1 cellular context compared by ENCODE assay signal in the genomic region with DNA sequence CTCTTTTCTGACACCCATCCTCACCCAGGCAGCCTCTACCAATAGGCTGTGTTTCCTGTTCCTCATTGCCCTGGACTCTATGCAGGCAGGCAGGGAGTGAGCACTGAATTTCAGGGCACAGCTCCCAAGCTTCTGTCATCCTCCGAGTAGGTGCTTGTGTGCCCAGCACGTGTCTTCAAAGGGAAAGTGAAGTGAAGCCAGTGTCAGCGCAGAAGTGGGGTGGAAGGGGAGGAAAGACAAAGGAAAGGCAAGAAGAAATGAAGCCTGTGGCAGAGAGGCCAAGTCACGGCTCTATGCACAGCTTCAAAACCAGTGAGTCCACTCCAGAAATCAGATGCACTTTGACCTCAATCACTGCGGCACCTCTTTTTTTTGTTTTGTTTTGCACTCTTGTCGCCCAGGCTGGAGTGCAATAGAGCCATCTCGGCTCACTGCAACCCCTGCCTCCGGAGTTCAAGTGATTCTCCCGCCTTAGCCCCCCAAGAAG.
TF ChIP-seq lines count a peak whose summit lies in the region.

No MANE protein-coding gene starts in this region.

TF ChIP-seq in HepG2, 621 proteins besides CTCF, POLR2A, EP300 and RAD21 (continued from another document and continues in another):
- TF ChIP-seq, protein P1, sequence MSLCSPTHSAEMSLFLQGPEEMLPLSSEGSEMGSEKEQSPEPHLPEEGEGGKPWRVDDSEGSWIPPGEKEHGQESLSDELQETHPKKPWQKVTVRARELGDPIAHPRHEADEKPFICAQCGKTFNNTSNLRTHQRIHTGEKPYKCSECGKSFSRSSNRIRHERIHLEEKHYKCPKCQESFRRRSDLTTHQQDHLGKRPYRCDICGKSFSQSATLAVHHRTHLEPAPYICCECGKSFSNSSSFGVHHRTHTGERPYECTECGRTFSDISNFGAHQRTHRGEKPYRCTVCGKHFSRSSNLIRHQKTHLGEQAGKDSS (CRISPR knock-in tag; IDR thresholded peaks at IDR 0.05; ENCODE audit: borderline replicate concordance, low read depth): 0 out of 2 replicates have a peak, but pooled peaks have one; percentile 20
- no peak for TF ChIP-seq FOXC1 (CRISPR knock-in tag; IDR thresholded peaks at IDR 0.05; ENCODE audit: borderline replicate concordance)
- no peak for TF ChIP-seq ZNF451 (CRISPR knock-in tag; IDR thresholded peaks at IDR 0.05)
- no peak for TF ChIP-seq FOXA3 (CRISPR knock-in tag; IDR thresholded peaks at IDR 0.05)
- TF ChIP-seq ZNF317 (CRISPR knock-in tag; IDR thresholded peaks at IDR 0.05): 0 out of 2 replicates have a peak, but pooled peaks have one; percentile 22
- no peak for TF ChIP-seq ZNF644 (CRISPR knock-in tag; IDR thresholded peaks at IDR 0.05; ENCODE audit: low read depth)
- no peak for TF ChIP-seq ATRX (CRISPR knock-in tag; IDR thresholded peaks at IDR 0.05; ENCODE audit: borderline replicate concordance)
- TF ChIP-seq ZMYM2 (CRISPR knock-in tag; IDR thresholded peaks at IDR 0.05): no peak
- no peak for TF ChIP-seq HNRNPK (IDR thresholded peaks at IDR 0.05; ENCODE audit: low read depth, low read length, poor library complexity, severe bottlenecking)
- 0 out of 2 replicates have a peak, but pooled peaks have one; percentile 50 for TF ChIP-seq ZNF761 (CRISPR knock-in tag; conservative IDR thresholded peaks at IDR 0.05)
- no peak for TF ChIP-seq CREM (IDR thresholded peaks at IDR 0.05)
- no peak for TF ChIP-seq CREM (CRISPR knock-in tag; IDR thresholded peaks at IDR 0.05)
- TF ChIP-seq, protein P2, sequence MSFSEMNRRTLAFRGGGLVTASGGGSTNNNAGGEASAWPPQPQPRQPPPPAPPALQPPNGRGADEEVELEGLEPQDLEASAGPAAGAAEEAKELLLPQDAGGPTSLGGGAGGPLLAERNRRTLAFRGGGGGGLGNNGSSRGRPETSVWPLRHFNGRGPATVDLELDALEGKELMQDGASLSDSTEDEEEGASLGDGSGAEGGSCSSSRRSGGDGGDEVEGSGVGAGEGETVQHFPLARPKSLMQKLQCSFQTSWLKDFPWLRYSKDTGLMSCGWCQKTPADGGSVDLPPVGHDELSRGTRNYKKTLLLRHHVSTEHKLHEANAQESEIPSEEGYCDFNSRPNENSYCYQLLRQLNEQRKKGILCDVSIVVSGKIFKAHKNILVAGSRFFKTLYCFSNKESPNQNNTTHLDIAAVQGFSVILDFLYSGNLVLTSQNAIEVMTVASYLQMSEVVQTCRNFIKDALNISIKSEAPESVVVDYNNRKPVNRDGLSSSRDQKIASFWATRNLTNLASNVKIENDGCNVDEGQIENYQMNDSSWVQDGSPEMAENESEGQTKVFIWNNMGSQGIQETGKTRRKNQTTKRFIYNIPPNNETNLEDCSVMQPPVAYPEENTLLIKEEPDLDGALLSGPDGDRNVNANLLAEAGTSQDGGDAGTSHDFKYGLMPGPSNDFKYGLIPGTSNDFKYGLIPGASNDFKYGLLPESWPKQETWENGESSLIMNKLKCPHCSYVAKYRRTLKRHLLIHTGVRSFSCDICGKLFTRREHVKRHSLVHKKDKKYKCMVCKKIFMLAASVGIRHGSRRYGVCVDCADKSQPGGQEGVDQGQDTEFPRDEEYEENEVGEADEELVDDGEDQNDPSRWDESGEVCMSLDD (CRISPR knock-in tag; IDR thresholded peaks at IDR 0.05; ENCODE audit: borderline replicate concordance): no peak
- TF ChIP-seq RXRB (CRISPR knock-in tag; IDR thresholded peaks at IDR 0.05; ENCODE audit: borderline replicate concordance): no peak
- no peak for TF ChIP-seq CREB1 (IDR thresholded peaks at IDR 0.05)
- peak; percentile 19; the same call in 1 of the 2 replicates for TF ChIP-seq CREB1 (CRISPR knock-in tag; IDR thresholded peaks at IDR 0.05)
- no peak for TF ChIP-seq FOXO1 (CRISPR knock-in tag; IDR thresholded peaks at IDR 0.05)
- TF ChIP-seq FOXJ3 (CRISPR knock-in tag; IDR thresholded peaks at IDR 0.05; ENCODE audit: borderline replicate concordance): peak; percentile 38; the same call in 1 of the 2 replicates
- TF ChIP-seq, protein P3, sequence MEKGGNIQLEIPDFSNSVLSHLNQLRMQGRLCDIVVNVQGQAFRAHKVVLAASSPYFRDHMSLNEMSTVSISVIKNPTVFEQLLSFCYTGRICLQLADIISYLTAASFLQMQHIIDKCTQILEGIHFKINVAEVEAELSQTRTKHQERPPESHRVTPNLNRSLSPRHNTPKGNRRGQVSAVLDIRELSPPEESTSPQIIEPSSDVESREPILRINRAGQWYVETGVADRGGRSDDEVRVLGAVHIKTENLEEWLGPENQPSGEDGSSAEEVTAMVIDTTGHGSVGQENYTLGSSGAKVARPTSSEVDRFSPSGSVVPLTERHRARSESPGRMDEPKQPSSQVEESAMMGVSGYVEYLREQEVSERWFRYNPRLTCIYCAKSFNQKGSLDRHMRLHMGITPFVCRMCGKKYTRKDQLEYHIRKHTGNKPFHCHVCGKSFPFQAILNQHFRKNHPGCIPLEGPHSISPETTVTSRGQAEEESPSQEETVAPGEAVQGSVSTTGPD (CRISPR knock-in tag; IDR thresholded peaks at IDR 0.05): no peak
- TF ChIP-seq NAIF1 (CRISPR knock-in tag; IDR thresholded peaks at IDR 0.05; ENCODE audit: borderline replicate concordance): no peak
- TF ChIP-seq, protein P4, sequence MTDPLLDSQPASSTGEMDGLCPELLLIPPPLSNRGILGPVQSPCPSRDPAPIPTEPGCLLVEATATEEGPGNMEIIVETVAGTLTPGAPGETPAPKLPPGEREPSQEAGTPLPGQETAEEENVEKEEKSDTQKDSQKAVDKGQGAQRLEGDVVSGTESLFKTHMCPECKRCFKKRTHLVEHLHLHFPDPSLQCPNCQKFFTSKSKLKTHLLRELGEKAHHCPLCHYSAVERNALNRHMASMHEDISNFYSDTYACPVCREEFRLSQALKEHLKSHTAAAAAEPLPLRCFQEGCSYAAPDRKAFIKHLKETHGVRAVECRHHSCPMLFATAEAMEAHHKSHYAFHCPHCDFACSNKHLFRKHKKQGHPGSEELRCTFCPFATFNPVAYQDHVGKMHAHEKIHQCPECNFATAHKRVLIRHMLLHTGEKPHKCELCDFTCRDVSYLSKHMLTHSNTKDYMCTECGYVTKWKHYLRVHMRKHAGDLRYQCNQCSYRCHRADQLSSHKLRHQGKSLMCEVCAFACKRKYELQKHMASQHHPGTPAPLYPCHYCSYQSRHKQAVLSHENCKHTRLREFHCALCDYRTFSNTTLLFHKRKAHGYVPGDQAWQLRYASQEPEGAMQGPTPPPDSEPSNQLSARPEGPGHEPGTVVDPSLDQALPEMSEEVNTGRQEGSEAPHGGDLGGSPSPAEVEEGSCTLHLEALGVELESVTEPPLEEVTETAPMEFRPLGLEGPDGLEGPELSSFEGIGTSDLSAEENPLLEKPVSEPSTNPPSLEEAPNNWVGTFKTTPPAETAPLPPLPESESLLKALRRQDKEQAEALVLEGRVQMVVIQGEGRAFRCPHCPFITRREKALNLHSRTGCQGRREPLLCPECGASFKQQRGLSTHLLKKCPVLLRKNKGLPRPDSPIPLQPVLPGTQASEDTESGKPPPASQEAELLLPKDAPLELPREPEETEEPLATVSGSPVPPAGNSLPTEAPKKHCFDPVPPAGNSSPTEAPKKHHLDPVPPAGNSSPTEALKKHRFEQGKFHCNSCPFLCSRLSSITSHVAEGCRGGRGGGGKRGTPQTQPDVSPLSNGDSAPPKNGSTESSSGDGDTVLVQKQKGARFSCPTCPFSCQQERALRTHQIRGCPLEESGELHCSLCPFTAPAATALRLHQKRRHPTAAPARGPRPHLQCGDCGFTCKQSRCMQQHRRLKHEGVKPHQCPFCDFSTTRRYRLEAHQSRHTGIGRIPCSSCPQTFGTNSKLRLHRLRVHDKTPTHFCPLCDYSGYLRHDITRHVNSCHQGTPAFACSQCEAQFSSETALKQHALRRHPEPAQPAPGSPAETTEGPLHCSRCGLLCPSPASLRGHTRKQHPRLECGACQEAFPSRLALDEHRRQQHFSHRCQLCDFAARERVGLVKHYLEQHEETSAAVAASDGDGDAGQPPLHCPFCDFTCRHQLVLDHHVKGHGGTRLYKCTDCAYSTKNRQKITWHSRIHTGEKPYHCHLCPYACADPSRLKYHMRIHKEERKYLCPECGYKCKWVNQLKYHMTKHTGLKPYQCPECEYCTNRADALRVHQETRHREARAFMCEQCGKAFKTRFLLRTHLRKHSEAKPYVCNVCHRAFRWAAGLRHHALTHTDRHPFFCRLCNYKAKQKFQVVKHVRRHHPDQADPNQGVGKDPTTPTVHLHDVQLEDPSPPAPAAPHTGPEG (CRISPR knock-in tag; IDR thresholded peaks at IDR 0.05): no peak
- TF ChIP-seq KLF12 (CRISPR knock-in tag; IDR thresholded peaks at IDR 0.05; ENCODE audit: borderline replicate concordance): 0 out of 2 replicates have a peak, but pooled peaks have one; percentile 22
- TF ChIP-seq ZNF264 (CRISPR knock-in tag; IDR thresholded peaks at IDR 0.05): no peak
- peak; percentile 47; the same call in 1 of the 2 replicates for TF ChIP-seq NCOR1 (IDR thresholded peaks at IDR 0.05; ENCODE audit: borderline replicate concordance, low read length)
- TF ChIP-seq, protein P5, sequence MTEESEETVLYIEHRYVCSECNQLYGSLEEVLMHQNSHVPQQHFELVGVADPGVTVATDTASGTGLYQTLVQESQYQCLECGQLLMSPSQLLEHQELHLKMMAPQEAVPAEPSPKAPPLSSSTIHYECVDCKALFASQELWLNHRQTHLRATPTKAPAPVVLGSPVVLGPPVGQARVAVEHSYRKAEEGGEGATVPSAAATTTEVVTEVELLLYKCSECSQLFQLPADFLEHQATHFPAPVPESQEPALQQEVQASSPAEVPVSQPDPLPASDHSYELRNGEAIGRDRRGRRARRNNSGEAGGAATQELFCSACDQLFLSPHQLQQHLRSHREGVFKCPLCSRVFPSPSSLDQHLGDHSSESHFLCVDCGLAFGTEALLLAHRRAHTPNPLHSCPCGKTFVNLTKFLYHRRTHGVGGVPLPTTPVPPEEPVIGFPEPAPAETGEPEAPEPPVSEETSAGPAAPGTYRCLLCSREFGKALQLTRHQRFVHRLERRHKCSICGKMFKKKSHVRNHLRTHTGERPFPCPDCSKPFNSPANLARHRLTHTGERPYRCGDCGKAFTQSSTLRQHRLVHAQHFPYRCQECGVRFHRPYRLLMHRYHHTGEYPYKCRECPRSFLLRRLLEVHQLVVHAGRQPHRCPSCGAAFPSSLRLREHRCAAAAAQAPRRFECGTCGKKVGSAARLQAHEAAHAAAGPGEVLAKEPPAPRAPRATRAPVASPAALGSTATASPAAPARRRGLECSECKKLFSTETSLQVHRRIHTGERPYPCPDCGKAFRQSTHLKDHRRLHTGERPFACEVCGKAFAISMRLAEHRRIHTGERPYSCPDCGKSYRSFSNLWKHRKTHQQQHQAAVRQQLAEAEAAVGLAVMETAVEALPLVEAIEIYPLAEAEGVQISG (CRISPR knock-in tag; IDR thresholded peaks at IDR 0.05): peak; percentile 36; the same call in 1 of the 2 replicates
- TF ChIP-seq ZNF205 (CRISPR knock-in tag; IDR thresholded peaks at IDR 0.05): no peak
- no peak for TF ChIP-seq E2F5 (CRISPR knock-in tag; conservative IDR thresholded peaks at IDR 0.05)
- no peak for TF ChIP-seq ZNF816 (CRISPR knock-in tag; IDR thresholded peaks at IDR 0.05; ENCODE audit: borderline replicate concordance)
- TF ChIP-seq ZUFSP (CRISPR knock-in tag; IDR thresholded peaks at IDR 0.05; ENCODE audit: borderline replicate concordance): no peak
- peak; percentile 67 for TF ChIP-seq TBX2 (CRISPR knock-in tag; IDR thresholded peaks at IDR 0.05; ENCODE audit: borderline replicate concordance)
- TF ChIP-seq CC2D1A (CRISPR knock-in tag; IDR thresholded peaks at IDR 0.05): no peak
- no peak for TF ChIP-seq TMF1 (CRISPR knock-in tag; IDR thresholded peaks at IDR 0.05; ENCODE audit: low read depth)
- TF ChIP-seq, protein P6, sequence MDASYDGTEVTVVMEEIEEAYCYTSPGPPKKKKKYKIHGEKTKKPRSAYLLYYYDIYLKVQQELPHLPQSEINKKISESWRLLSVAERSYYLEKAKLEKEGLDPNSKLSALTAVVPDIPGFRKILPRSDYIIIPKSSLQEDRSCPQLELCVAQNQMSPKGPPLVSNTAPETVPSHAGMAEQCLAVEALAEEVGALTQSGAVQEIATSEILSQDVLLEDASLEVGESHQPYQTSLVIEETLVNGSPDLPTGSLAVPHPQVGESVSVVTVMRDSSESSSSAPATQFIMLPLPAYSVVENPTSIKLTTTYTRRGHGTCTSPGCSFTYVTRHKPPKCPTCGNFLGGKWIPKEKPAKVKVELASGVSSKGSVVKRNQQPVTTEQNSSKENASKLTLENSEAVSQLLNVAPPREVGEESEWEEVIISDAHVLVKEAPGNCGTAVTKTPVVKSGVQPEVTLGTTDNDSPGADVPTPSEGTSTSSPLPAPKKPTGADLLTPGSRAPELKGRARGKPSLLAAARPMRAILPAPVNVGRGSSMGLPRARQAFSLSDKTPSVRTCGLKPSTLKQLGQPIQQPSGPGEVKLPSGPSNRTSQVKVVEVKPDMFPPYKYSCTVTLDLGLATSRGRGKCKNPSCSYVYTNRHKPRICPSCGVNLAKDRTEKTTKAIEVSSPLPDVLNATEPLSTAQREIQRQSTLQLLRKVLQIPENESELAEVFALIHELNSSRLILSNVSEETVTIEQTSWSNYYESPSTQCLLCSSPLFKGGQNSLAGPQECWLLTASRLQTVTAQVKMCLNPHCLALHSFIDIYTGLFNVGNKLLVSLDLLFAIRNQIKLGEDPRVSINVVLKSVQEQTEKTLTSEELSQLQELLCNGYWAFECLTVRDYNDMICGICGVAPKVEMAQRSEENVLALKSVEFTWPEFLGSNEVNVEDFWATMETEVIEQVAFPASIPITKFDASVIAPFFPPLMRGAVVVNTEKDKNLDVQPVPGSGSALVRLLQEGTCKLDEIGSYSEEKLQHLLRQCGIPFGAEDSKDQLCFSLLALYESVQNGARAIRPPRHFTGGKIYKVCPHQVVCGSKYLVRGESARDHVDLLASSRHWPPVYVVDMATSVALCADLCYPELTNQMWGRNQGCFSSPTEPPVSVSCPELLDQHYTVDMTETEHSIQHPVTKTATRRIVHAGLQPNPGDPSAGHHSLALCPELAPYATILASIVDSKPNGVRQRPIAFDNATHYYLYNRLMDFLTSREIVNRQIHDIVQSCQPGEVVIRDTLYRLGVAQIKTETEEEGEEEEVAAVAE (CRISPR knock-in tag; IDR thresholded peaks at IDR 0.05; ENCODE audit: borderline replicate concordance): no peak
- no peak for TF ChIP-seq TOE1 (CRISPR knock-in tag; IDR thresholded peaks at IDR 0.05)
- TF ChIP-seq KDM2A (CRISPR knock-in tag; IDR thresholded peaks at IDR 0.05; ENCODE audit: borderline replicate concordance, low read depth): no peak
